Comparison of ENCODE assay signal across 31 cellular contexts in the genomic region with DNA sequence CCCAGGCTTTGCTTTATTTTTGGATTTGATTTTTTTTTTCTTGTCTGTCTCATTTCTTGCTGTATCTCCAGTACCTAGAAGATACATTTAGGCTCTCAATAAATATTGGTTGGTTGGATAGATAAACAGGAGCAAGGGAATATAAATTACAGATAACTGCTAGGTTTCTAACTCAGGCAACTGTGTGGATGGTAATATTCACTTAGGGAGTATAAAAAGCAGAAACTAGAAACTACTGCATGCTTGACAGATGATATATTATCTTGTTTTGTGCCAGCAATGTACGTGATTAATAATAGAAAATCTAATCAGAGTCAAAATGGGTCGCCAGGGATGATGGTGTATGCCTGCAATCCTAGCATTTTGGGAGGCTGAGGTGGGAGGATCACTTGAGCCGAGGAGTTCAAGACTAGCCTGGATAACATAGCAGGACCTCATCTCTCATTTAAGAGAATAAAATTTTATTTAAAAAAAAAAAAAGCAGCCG. TPM values are rescaled to one million over a fixed set of nuclear protein-coding genes. Genes with fewer than 3 reads are reported as not detected.
"Had no signal": no experiment of that assay in that cellular context is flagged by ENCODE, and none has a peak within 500 bp of the region (broad histone marks: within the 10 kb centered on the region; RNA-seq: fewer than 3 reads in every experiment).

No MANE protein-coding gene starts in this region.

- ATAC-seq: activated CD4-positive, alpha-beta T cell treated with anti-CD3 and anti-CD28 coated beads for 36 hours; activated CD8-positive, alpha-beta memory T cell treated with anti-CD3 and anti-CD28 coated beads, Interleukin-2, amount 10 ng/mL, durations not matched to agents 7 days and 5 days; activated CD8-positive, alpha-beta T cell treated with anti-CD3 and anti-CD28 coated beads, Interleukin-2, amount 10 ng/mL, durations not matched to agents 7 days and 5 days; activated T-helper 17 cell treated with anti-CD3 and anti-CD28 coated beads, Interleukin-2, amount 50 U/mL, for 72 hours; body of pancreas; effector memory CD8-positive, alpha-beta T cell; foreskin keratinocyte; gastrocnemius medialis had no signal

- H3K27me3 Mint-ChIP-seq: activated CD4-positive, alpha-beta memory T cell treated with anti-CD3 and anti-CD28 coated beads for 36 hours; activated CD4-positive, alpha-beta T cell treated with anti-CD3 and anti-CD28 coated beads for 36 hours; activated CD4-positive, alpha-beta T cell treated with anti-CD3 and anti-CD28 coated beads, Interleukin-2, amount 10 ng/mL, durations not matched to agents 24 days and 14 days; activated CD8-positive, alpha-beta memory T cell treated with anti-CD3 and anti-CD28 coated beads, Interleukin-2, amount 10 ng/mL, durations not matched to agents 7 days and 5 days; activated naive CD8-positive, alpha-beta T cell treated with anti-CD3 and anti-CD28 coated beads, Interleukin-2, amount 10 ng/mL, durations not matched to agents 7 days and 5 days; activated T-helper 17 cell treated with anti-CD3 and anti-CD28 coated beads, Interleukin-2, amount 50 U/mL, for 72 hours; effector memory CD8-positive, alpha-beta T cell had no signal

- H3K9me3 Mint-ChIP-seq: activated CD4-positive, alpha-beta memory T cell treated with anti-CD3 and anti-CD28 coated beads for 36 hours; activated CD4-positive, alpha-beta T cell treated with anti-CD3 and anti-CD28 coated beads, Interleukin-2, amount 10 ng/mL, durations not matched to agents 24 days and 14 days; activated naive CD8-positive, alpha-beta T cell treated with anti-CD3 and anti-CD28 coated beads, Interleukin-2, amount 10 ng/mL, durations not matched to agents 7 days and 5 days; activated T-helper 17 cell treated with anti-CD3 and anti-CD28 coated beads, Interleukin-2, amount 50 U/mL, for 72 hours; effector memory CD8-positive, alpha-beta T cell had no signal

- H3K4me1 Mint-ChIP-seq: activated CD4-positive, alpha-beta T cell treated with anti-CD3 and anti-CD28 coated beads, Interleukin-2, amount 10 ng/mL, durations not matched to agents 24 days and 14 days had no signal

- H3K4me1 ChIP-seq: body of pancreas, esophagus muscularis mucosa, foreskin keratinocyte had no signal

- DNase-seq: activated CD4-positive, alpha-beta memory T cell treated with anti-CD3 and anti-CD28 coated beads for 36 hours; activated CD4-positive, alpha-beta T cell treated with anti-CD3 and anti-CD28 coated beads for 36 hours; activated CD4-positive, alpha-beta T cell treated with anti-CD3 and anti-CD28 coated beads, Interleukin-2, amount 10 ng/mL, durations not matched to agents 24 days and 14 days; activated CD4-positive, CD25-positive, alpha-beta regulatory T cell; activated CD4-positive, CD25-positive, alpha-beta regulatory T cell treated with anti-CD3 and anti-CD28 coated beads, Interleukin-2, amount 50 U/mL, for 72 hours; activated CD8-positive, alpha-beta memory T cell treated with anti-CD3 and anti-CD28 coated beads, Interleukin-2, amount 10 ng/mL, durations not matched to agents 7 days and 5 days; activated CD8-positive, alpha-beta memory T cell treated with anti-CD3 and anti-CD28 coated beads, Interleukin-2, amount 50 U/mL, for 4 hours; activated CD8-positive, alpha-beta T cell treated with anti-CD3 and anti-CD28 coated beads, Interleukin-2, amount 10 ng/mL, durations not matched to agents 7 days and 5 days; activated effector memory CD4-positive, alpha-beta T cell treated with Interleukin-2 at 50 U/mL for 16 hours; activated gamma-delta T cell treated with Interleukin-2 at 50 U/mL for 16 hours; activated naive CD4-positive, alpha-beta T cell treated with anti-CD3 and anti-CD28 coated beads, Interleukin-2, amount 50 U/mL, for 16 hours; activated naive CD4-positive, alpha-beta T cell treated with Interleukin-2 at 50 U/mL for 16 hours; activated naive CD8-positive, alpha-beta T cell treated with anti-CD3 and anti-CD28 coated beads, Interleukin-2, amount 10 ng/mL, durations not matched to agents 7 days and 5 days; activated T-cell treated with anti-CD3 and anti-CD28 coated beads, Interleukin-2, amount 50 U/mL, for 1 hour; amygdala; aorta; body of pancreas; caudate nucleus; cortex of kidney; dermis blood vessel endothelial cell; effector CD4-positive, alpha-beta T cell; effector memory CD8-positive, alpha-beta T cell; erythroblast; gastrocnemius medialis; T-helper 2 cell had no signal

- H3K27me3 ChIP-seq: body of pancreas, esophagus muscularis mucosa, foreskin keratinocyte, gastrocnemius medialis had no signal

- H3K4me3 Mint-ChIP-seq: activated CD4-positive, alpha-beta memory T cell treated with anti-CD3 and anti-CD28 coated beads for 36 hours; activated CD4-positive, alpha-beta T cell treated with anti-CD3 and anti-CD28 coated beads for 36 hours; activated CD4-positive, alpha-beta T cell treated with anti-CD3 and anti-CD28 coated beads, Interleukin-2, amount 10 ng/mL, durations not matched to agents 24 days and 14 days; activated CD8-positive, alpha-beta memory T cell treated with anti-CD3 and anti-CD28 coated beads, Interleukin-2, amount 10 ng/mL, durations not matched to agents 7 days and 5 days; activated CD8-positive, alpha-beta T cell treated with anti-CD3 and anti-CD28 coated beads, Interleukin-2, amount 10 ng/mL, durations not matched to agents 7 days and 5 days; activated naive CD8-positive, alpha-beta T cell treated with anti-CD3 and anti-CD28 coated beads, Interleukin-2, amount 10 ng/mL, durations not matched to agents 7 days and 5 days; activated T-helper 17 cell treated with anti-CD3 and anti-CD28 coated beads, Interleukin-2, amount 50 U/mL, for 72 hours; effector memory CD8-positive, alpha-beta T cell had no signal

- H3K27ac Mint-ChIP-seq: activated CD4-positive, alpha-beta memory T cell treated with anti-CD3 and anti-CD28 coated beads for 36 hours; activated CD4-positive, alpha-beta T cell treated with anti-CD3 and anti-CD28 coated beads for 36 hours; activated CD4-positive, alpha-beta T cell treated with anti-CD3 and anti-CD28 coated beads, Interleukin-2, amount 10 ng/mL, durations not matched to agents 24 days and 14 days; activated CD8-positive, alpha-beta memory T cell treated with anti-CD3 and anti-CD28 coated beads, Interleukin-2, amount 10 ng/mL, durations not matched to agents 7 days and 5 days; activated CD8-positive, alpha-beta T cell treated with anti-CD3 and anti-CD28 coated beads, Interleukin-2, amount 10 ng/mL, durations not matched to agents 7 days and 5 days; activated naive CD8-positive, alpha-beta T cell treated with anti-CD3 and anti-CD28 coated beads, Interleukin-2, amount 10 ng/mL, durations not matched to agents 7 days and 5 days; activated T-helper 17 cell treated with anti-CD3 and anti-CD28 coated beads, Interleukin-2, amount 50 U/mL, for 72 hours had no signal

- H3K9me3 ChIP-seq: body of pancreas, esophagus muscularis mucosa, gastrocnemius medialis had no signal

- H3K27ac ChIP-seq: body of pancreas, esophagus muscularis mucosa, foreskin keratinocyte had no signal

- H3K4me3 ChIP-seq: body of pancreas, esophagus muscularis mucosa, gastrocnemius medialis had no signal

RNA-seq across cellular contexts. Expression of gene FALEC, which starts 59.3 kb away (rescaled TPM):
- total RNA-seq: activated CD4-positive, alpha-beta memory T cell treated with anti-CD3 and anti-CD28 coated beads for 36 hours; activated CD4-positive, alpha-beta T cell treated with anti-CD3 and anti-CD28 coated beads, Interleukin-2, amount 10 ng/mL, durations not matched to agents 24 days and 14 days; activated CD8-positive, alpha-beta T cell treated with anti-CD3 and anti-CD28 coated beads, Interleukin-2, amount 10 ng/mL, durations not matched to agents 7 days and 5 days; body of pancreas; chondrocyte; dermis blood vessel endothelial cell; esophagus muscularis mucosa; foreskin keratinocyte; gastrocnemius medialis; glomerular endothelial cell; T-helper 1 cell treated with Interleukin-12 subunit alpha and Interleukin-12 subunit beta and Interleukin-4 antibody, amounts not matched to agents 30 ng/mL and 1 ng/mL, for 36 hours had no signal
